2 cellular contexts compared by ENCODE assay signal in genomic region chr1:114740331-114740730, GRCh38.
TF ChIP-seq lines count a peak whose summit lies in the region.

No MANE protein-coding gene starts in this region.

TF ChIP-seq in HepG2, 621 proteins besides CTCF, POLR2A, EP300 and RAD21:
- TF ChIP-seq NFE2L2 (IDR thresholded peaks at IDR 0.05; ENCODE audit: low read length), result 0 out of 2 replicates have a peak, but pooled peaks have one; percentile 11
- no peak for TF ChIP-seq GABPB1 (CRISPR knock-in tag; IDR thresholded peaks at IDR 0.05)
- TF ChIP-seq PBX2 (CRISPR knock-in tag; IDR thresholded peaks at IDR 0.05), result no peak

TF ChIP-seq in WTC11, 78 proteins besides CTCF, POLR2A, EP300 and RAD21:
- no peak for TF ChIP-seq MYBL2 (CRISPR knock-in tag; IDR thresholded peaks at IDR 0.05)
- TF ChIP-seq NFYB (CRISPR knock-in tag; conservative IDR thresholded peaks at IDR 0.05; ENCODE audit: low read depth), result no peak
- TF ChIP-seq NFATC4 (CRISPR knock-in tag; IDR thresholded peaks at IDR 0.05), result no peak
- TF ChIP-seq SP1 (CRISPR knock-in tag; conservative IDR thresholded peaks at IDR 0.05), result no peak
- TF ChIP-seq, protein P1, sequence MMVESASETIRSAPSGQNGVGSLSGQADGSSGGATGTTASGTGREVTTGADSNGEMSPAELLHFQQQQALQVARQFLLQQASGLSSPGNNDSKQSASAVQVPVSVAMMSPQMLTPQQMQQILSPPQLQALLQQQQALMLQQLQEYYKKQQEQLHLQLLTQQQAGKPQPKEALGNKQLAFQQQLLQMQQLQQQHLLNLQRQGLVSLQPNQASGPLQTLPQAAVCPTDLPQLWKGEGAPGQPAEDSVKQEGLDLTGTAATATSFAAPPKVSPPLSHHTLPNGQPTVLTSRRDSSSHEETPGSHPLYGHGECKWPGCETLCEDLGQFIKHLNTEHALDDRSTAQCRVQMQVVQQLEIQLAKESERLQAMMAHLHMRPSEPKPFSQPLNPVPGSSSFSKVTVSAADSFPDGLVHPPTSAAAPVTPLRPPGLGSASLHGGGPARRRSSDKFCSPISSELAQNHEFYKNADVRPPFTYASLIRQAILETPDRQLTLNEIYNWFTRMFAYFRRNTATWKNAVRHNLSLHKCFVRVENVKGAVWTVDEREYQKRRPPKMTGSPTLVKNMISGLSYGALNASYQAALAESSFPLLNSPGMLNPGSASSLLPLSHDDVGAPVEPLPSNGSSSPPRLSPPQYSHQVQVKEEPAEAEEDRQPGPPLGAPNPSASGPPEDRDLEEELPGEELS (CRISPR knock-in tag; IDR thresholded peaks at IDR 0.05), result no peak
- TF ChIP-seq NR3C1 (CRISPR knock-in tag; conservative IDR thresholded peaks at IDR 0.05; ENCODE audit: low read depth), result no peak
- no peak for TF ChIP-seq FOXK1 (CRISPR knock-in tag; IDR thresholded peaks at IDR 0.05)
- no peak for TF ChIP-seq ELF4 (CRISPR knock-in tag; IDR thresholded peaks at IDR 0.05; ENCODE audit: low read depth)
- TF ChIP-seq ZNF138 (CRISPR knock-in tag; conservative IDR thresholded peaks at IDR 0.05), result no peak
- TF ChIP-seq FOXP1 (CRISPR knock-in tag; IDR thresholded peaks at IDR 0.05; ENCODE audit: borderline replicate concordance), result no peak
- no peak for TF ChIP-seq ETV6 (CRISPR knock-in tag; IDR thresholded peaks at IDR 0.05)
